ENCODE assay signal across 2 cellular contexts in the genomic region with DNA sequence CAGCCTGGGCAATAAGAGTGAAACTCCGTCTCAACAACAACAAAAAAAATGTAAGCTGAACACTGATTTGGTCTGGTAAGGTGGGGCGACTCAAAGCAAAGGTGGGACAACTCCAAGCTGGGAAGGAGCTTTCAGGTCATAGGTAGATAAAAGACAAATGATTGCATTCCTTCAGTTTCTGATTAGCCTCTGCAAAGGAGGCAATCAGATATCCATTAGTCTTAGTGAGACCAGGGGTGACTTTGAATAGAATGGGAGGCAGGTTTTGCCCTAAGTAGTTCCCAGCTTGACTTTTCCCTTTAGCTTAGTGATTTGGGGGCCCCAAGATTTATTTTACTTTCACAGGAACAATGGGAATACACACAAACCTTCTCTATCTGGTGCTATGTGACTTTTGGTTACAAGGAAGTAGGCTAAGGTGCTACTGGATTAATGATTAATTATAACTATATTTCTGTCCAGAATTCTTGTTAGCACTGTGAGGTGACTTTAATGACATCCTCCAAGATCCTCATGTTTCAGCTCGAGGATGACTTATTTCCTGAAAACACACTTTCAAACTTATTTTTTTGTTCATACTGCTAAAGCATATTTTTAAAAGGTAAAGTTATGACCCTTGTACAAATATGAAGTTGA.
TF ChIP-seq lines count a peak whose summit lies in the region.

No MANE protein-coding gene starts in this region.

TF ChIP-seq in A549, 52 proteins besides CTCF, POLR2A, EP300 and RAD21 (continued from another document):
- TF ChIP-seq, protein P1, sequence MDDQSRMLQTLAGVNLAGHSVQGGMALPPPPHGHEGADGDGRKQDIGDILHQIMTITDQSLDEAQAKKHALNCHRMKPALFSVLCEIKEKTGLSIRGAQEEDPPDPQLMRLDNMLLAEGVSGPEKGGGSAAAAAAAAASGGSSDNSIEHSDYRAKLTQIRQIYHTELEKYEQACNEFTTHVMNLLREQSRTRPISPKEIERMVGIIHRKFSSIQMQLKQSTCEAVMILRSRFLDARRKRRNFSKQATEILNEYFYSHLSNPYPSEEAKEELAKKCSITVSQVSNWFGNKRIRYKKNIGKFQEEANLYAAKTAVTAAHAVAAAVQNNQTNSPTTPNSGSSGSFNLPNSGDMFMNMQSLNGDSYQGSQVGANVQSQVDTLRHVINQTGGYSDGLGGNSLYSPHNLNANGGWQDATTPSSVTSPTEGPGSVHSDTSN (IDR thresholded peaks at IDR 0.05), result no peak
- TF ChIP-seq ZNF302 (CRISPR knock-in tag; IDR thresholded peaks at IDR 0.05) (no peak), POLR2AphosphoS2 (conservative IDR thresholded peaks at IDR 0.05; ENCODE audit: low read length) (no peak), FOXS1 (CRISPR knock-in tag; IDR thresholded peaks at IDR 0.05) (no peak), CHD4 (IDR thresholded peaks at IDR 0.05; ENCODE audit: borderline replicate concordance) (no peak), RCOR1 (IDR thresholded peaks at IDR 0.05; ENCODE audit: low read depth, low read length) (no peak), ESRRA (IDR thresholded peaks at IDR 0.05; ENCODE audit: borderline replicate concordance, low read length) (no peak)
- TF ChIP-seq, protein P2, sequence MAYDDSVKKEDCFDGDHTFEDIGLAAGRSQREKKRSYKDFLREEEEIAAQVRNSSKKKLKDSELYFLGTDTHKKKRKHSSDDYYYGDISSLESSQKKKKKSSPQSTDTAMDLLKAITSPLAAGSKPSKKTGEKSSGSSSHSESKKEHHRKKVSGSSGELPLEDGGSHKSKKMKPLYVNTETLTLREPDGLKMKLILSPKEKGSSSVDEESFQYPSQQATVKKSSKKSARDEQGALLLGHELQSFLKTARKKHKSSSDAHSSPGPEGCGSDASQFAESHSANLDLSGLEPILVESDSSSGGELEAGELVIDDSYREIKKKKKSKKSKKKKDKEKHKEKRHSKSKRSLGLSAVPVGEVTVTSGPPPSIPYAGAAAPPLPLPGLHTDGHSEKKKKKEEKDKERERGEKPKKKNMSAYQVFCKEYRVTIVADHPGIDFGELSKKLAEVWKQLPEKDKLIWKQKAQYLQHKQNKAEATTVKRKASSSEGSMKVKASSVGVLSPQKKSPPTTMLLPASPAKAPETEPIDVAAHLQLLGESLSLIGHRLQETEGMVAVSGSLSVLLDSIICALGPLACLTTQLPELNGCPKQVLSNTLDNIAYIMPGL (CRISPR knock-in tag; IDR thresholded peaks at IDR 0.05; ENCODE audit: borderline replicate concordance), result no peak
- TF ChIP-seq, protein P3, sequence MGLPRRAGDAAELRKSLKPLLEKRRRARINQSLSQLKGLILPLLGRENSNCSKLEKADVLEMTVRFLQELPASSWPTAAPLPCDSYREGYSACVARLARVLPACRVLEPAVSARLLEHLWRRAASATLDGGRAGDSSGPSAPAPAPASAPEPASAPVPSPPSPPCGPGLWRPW (IDR thresholded peaks at IDR 0.05), result no peak

TF ChIP-seq in GM23338, 12 proteins besides CTCF, POLR2A, EP300 and RAD21 (continued from another document):
- TF ChIP-seq, protein P4, sequence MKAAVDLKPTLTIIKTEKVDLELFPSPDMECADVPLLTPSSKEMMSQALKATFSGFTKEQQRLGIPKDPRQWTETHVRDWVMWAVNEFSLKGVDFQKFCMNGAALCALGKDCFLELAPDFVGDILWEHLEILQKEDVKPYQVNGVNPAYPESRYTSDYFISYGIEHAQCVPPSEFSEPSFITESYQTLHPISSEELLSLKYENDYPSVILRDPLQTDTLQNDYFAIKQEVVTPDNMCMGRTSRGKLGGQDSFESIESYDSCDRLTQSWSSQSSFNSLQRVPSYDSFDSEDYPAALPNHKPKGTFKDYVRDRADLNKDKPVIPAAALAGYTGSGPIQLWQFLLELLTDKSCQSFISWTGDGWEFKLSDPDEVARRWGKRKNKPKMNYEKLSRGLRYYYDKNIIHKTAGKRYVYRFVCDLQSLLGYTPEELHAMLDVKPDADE (IDR thresholded peaks at IDR 0.05), result no peak
- TF ChIP-seq ZNF114 (CRISPR knock-in tag; IDR thresholded peaks at IDR 0.05) (no peak), EZH2phosphoT487 (IDR thresholded peaks at IDR 0.05; ENCODE audit: unreplicated experiment) (no peak), STAT1 (IDR thresholded peaks at IDR 0.05; ENCODE audit: unreplicated experiment) (no peak), EZH2 (IDR thresholded peaks at IDR 0.05; ENCODE audit: low read depth, unreplicated experiment) (no peak), JUNB (IDR thresholded peaks at IDR 0.05; ENCODE audit: unreplicated experiment) (no peak)
- TF ChIP-seq, protein P5, sequence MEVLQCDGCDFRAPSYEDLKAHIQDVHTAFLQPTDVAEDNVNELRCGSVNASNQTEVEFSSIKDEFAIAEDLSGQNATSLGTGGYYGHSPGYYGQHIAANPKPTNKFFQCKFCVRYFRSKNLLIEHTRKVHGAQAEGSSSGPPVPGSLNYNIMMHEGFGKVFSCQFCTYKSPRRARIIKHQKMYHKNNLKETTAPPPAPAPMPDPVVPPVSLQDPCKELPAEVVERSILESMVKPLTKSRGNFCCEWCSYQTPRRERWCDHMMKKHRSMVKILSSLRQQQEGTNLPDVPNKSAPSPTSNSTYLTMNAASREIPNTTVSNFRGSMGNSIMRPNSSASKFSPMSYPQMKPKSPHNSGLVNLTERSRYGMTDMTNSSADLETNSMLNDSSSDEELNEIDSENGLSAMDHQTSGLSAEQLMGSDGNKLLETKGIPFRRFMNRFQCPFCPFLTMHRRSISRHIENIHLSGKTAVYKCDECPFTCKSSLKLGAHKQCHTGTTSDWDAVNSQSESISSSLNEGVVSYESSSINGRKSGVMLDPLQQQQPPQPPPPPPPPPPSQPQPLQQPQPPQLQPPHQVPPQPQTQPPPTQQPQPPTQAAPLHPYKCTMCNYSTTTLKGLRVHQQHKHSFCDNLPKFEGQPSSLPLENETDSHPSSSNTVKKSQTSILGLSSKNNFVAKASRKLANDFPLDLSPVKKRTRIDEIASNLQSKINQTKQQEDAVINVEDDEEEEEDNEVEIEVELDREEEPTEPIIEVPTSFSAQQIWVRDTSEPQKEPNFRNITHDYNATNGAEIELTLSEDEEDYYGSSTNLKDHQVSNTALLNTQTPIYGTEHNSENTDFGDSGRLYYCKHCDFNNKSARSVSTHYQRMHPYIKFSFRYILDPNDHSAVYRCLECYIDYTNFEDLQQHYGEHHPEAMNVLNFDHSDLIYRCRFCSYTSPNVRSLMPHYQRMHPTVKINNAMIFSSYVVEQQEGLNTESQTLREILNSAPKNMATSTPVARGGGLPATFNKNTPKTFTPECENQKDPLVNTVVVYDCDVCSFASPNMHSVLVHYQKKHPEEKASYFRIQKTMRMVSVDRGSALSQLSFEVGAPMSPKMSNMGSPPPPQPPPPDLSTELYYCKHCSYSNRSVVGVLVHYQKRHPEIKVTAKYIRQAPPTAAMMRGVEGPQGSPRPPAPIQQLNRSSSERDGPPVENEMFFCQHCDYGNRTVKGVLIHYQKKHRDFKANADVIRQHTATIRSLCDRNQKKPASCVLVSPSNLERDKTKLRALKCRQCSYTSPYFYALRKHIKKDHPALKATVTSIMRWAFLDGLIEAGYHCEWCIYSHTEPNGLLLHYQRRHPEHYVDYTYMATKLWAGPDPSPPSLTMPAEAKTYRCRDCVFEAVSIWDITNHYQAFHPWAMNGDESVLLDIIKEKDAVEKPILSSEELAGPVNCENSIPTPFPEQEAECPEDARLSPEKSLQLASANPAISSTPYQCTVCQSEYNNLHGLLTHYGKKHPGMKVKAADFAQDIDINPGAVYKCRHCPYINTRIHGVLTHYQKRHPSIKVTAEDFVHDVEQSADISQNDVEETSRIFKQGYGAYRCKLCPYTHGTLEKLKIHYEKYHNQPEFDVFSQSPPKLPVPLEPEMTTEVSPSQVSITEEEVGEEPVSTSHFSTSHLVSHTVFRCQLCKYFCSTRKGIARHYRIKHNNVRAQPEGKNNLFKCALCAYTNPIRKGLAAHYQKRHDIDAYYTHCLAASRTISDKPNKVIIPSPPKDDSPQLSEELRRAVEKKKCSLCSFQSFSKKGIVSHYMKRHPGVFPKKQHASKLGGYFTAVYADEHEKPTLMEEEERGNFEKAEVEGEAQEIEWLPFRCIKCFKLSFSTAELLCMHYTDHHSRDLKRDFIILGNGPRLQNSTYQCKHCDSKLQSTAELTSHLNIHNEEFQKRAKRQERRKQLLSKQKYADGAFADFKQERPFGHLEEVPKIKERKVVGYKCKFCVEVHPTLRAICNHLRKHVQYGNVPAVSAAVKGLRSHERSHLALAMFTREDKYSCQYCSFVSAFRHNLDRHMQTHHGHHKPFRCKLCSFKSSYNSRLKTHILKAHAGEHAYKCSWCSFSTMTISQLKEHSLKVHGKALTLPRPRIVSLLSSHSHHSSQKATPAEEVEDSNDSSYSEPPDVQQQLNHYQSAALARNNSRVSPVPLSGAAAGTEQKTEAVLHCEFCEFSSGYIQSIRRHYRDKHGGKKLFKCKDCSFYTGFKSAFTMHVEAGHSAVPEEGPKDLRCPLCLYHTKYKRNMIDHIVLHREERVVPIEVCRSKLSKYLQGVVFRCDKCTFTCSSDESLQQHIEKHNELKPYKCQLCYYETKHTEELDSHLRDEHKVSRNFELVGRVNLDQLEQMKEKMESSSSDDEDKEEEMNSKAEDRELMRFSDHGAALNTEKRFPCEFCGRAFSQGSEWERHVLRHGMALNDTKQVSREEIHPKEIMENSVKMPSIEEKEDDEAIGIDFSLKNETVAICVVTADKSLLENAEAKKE (CRISPR knock-in tag; IDR thresholded peaks at IDR 0.05), result no peak
- TF ChIP-seq, protein P6, sequence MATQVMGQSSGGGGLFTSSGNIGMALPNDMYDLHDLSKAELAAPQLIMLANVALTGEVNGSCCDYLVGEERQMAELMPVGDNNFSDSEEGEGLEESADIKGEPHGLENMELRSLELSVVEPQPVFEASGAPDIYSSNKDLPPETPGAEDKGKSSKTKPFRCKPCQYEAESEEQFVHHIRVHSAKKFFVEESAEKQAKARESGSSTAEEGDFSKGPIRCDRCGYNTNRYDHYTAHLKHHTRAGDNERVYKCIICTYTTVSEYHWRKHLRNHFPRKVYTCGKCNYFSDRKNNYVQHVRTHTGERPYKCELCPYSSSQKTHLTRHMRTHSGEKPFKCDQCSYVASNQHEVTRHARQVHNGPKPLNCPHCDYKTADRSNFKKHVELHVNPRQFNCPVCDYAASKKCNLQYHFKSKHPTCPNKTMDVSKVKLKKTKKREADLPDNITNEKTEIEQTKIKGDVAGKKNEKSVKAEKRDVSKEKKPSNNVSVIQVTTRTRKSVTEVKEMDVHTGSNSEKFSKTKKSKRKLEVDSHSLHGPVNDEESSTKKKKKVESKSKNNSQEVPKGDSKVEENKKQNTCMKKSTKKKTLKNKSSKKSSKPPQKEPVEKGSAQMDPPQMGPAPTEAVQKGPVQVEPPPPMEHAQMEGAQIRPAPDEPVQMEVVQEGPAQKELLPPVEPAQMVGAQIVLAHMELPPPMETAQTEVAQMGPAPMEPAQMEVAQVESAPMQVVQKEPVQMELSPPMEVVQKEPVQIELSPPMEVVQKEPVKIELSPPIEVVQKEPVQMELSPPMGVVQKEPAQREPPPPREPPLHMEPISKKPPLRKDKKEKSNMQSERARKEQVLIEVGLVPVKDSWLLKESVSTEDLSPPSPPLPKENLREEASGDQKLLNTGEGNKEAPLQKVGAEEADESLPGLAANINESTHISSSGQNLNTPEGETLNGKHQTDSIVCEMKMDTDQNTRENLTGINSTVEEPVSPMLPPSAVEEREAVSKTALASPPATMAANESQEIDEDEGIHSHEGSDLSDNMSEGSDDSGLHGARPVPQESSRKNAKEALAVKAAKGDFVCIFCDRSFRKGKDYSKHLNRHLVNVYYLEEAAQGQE (IDR thresholded peaks at IDR 0.05; ENCODE audit: unreplicated experiment), result no peak
